8 cellular contexts compared by ENCODE assay signal in genomic region chr1:40784141-40784770, GRCh38. TPM values are rescaled to one million over a fixed set of nuclear protein-coding genes. Genes with fewer than 3 reads are reported as not detected.
DNase-seq lines count a peak whose midpoint lies in the region; ATAC-seq and TF ChIP-seq lines count a peak whose summit lies in the region.

No MANE protein-coding gene starts in this region.

- no peaks in the 10 kb centered on the region for H3K79me2 ChIP-seq in GM23248 (ENCODE audit: insufficient read depth)

- H3F3A ChIP-seq in GM23248 (ENCODE audit: insufficient read depth), result no peaks in the 10 kb centered on the region

- H3K27ac ChIP-seq in GM23248, result no peak overlapping the region
- H3K27ac ChIP-seq in gastrocnemius medialis, result peak overlapping the region; percentile 79 to 93 (median 85)

- TF ChIP-seq CTCF in foreskin fibroblast (IDR thresholded peaks at IDR 0.05; ENCODE audit: low read depth, low read length) (no peak), gastrocnemius medialis (IDR thresholded peaks at IDR 0.05 in 4 of 5, conservative IDR thresholded peaks at IDR 0.05 in 1 of 5) (no peak)

- H3K9me2 ChIP-seq in GM23248 (ENCODE audit: insufficient read depth), result no peaks in the 10 kb centered on the region

- DNase-seq in GM23248 (peak; percentile 18), RPMI8226 (peak; percentile 32), foreskin fibroblast (peak in 1 of 2 donors; percentile 25), gastrocnemius medialis (no peak), NCI-H128 (lab: John Stamatoyannopoulos, UW; ENCODE audit: unreplicated experiment) (no peak)
- DNase-seq in activated effector memory CD4-positive, alpha-beta T cell treated with Interleukin-2 at 50 U/mL for 16 hours, result no peak

- TF ChIP-seq POLR2A in gastrocnemius medialis (IDR thresholded peaks at IDR 0.05), result no peak

- in situ Hi-C loops in GM23248 (cut with MboI), result no loop called here
- in situ Hi-C loops in gastrocnemius medialis (cut with MboI; ENCODE audit: low sequenced_read_pairs in 4 of 4), result no loop called here

- H3K27me3 ChIP-seq in GM23248 (replicated peaks; ENCODE audit: insufficient read depth), result peaks cover 18% of the 10 kb centered on the region
- H3K27me3 ChIP-seq in gastrocnemius medialis, result no peaks in the 10 kb centered on the region

- H3K9me3 ChIP-seq in GM23248 (ENCODE audit: low read depth), result no peaks in the 10 kb centered on the region
- no peaks in the 10 kb centered on the region for H3K9me3 ChIP-seq in gastrocnemius medialis

- H4K20me1 ChIP-seq in GM23248 (ENCODE audit: insufficient read depth), result no peaks in the 10 kb centered on the region

- intact Hi-C loops in gastrocnemius medialis (cut with DNase I; ENCODE audit: low total_unique reads), result loop anchor here (5.0 kb wide), 2 partner anchors 78 to 92 kb away; partner anchors contain the start of genes CITED4 and NFYC

- no peak overlapping the region for H3K4me2 ChIP-seq in GM23248 (ENCODE audit: unreplicated experiment)

- peak overlapping the region; percentile 29; the same call in 1 of the 2 replicates for H3K4me3 ChIP-seq in GM23248
- H3K4me3 ChIP-seq in foreskin fibroblast (ENCODE audit: low read depth in 1 of 2, low read length in 2 of 2), result peak overlapping the region; percentile 11 to 28
- peak overlapping the region; percentile 50 to 58 (median 53) for H3K4me3 ChIP-seq in gastrocnemius medialis

- H3K4me1 ChIP-seq in GM23248 (ENCODE audit: insufficient read depth) (no peaks in the 10 kb centered on the region), gastrocnemius medialis (peaks cover 0 to 24% of the 10 kb centered on the region in 2 donors)

- no peak overlapping the region for H2AFZ ChIP-seq in GM23248

- H3K36me3 ChIP-seq in GM23248 (ENCODE audit: low read depth), result no peaks in the 10 kb centered on the region
- H3K36me3 ChIP-seq in gastrocnemius medialis, result no peaks in the 10 kb centered on the region

- 33 to 65% methylated on average over 17 to 49 of the region's 63 CpGs for WGBS in GM23248 (ENCODE audit: low coverage in 1 of 2, low lambda C conversion rate in 2 of 2, missing lambda C conversion rate in 2 of 2), 2 experiments

- ATAC-seq in gastrocnemius medialis (peak; percentile 40 to 43), HG02759 (IDR thresholded peaks at IDR 0.05; ENCODE audit: unreplicated experiment) (no peak), HG03342 (IDR thresholded peaks at IDR 0.05; ENCODE audit: unreplicated experiment) (no peak)

- H3K9ac ChIP-seq in GM23248, result no peak overlapping the region

RNA-seq across cellular contexts. Expression of gene KCNQ4, which starts 0.7 kb away (rescaled TPM):
- not detected in 2 replicates for total RNA-seq in GM23248 (2014; rRNA removed; shearing (Covaris generic))
- not detected in 2 replicates for polyA plus RNA-seq in GM23248 (2016; fragmentation: Nextera tagmentation; extraction: Ambion mirVana)
- 1 to 10 TPM; 2.9 to 8.2 (median 3.5) TPM for total RNA-seq in gastrocnemius medialis

Comparison
In these comparisons a context has a peak if more than half of its experiments do, and no peak if none do; other contexts are left out.
1. DNase-seq: peak in GM23248 (single experiment) and RPMI8226 (single experiment); none in gastrocnemius medialis (0 of 2), NCI-H128 (single experiment) and activated effector memory CD4-positive, alpha-beta T cell treated with Interleukin-2 at 50 U/mL for 16 hours (single experiment).
2. ATAC-seq: peak in gastrocnemius medialis (2 of 2); none in HG02759 (single experiment) and HG03342 (single experiment).
3. Peak in every context shown above with its lines, with median percentiles within 50 percentile points of each other: H3K4me3 ChIP-seq.